In genomic region chr13:25762288-25762687, GRCh38 we compare ENCODE assay signal across 16 cellular contexts.
"Had no signal": no experiment of that assay in that cellular context is flagged by ENCODE, and none has a peak within 500 bp of the region (broad histone marks: within the 10 kb centered on the region; RNA-seq: fewer than 3 reads in every experiment).

No MANE protein-coding gene starts in this region.

- H3K9me3 ChIP-seq: lower lobe of right lung, neutrophil, SJCRH30, upper lobe of right lung had no signal

- H3K36me3 Mint-ChIP-seq: natural killer cell treated with Interleukin-12 subunit alpha and Interleukin-12 subunit beta and Interleukin-15 and Interleukin-18, amount 100 ng/mL, for 72 hours had no signal

- H3K4me3 ChIP-seq: lower lobe of right lung, SJCRH30, smooth muscle cell, upper lobe of right lung had no signal

- H3K9me3 Mint-ChIP-seq: natural killer cell treated with Interleukin-12 subunit alpha and Interleukin-12 subunit beta and Interleukin-15 and Interleukin-18, amount 100 ng/mL, for 72 hours had no signal

- H3K36me3 ChIP-seq: lower lobe of right lung, neutrophil, SJCRH30, upper lobe of right lung, WERI-Rb-1 had no signal

- H3K4me1 ChIP-seq: lower lobe of right lung, upper lobe of right lung had no signal

- H3K27ac Mint-ChIP-seq: natural killer cell treated with Interleukin-12 subunit alpha and Interleukin-12 subunit beta and Interleukin-15 and Interleukin-18, amount 100 ng/mL, for 72 hours had no signal

- DNase-seq: activated CD4-positive, alpha-beta T cell treated with anti-CD3 and anti-CD28 coated beads for 48 hours; activated gamma-delta T cell treated with Interleukin-2 at 50 U/mL for 16 hours; cerebellar nuclear complex; cortex of kidney; erythroblast; foreskin melanocyte; head of caudate nucleus; lower lobe of right lung; SJCRH30; stimulated activated CD4-positive, alpha-beta T cell treated with anti-CD3 and anti-CD28 coated beads, Interleukin-4, amount 100 ng/mL, for 1 hour; upper lobe of right lung; WERI-Rb-1 had no signal

- H3K27ac ChIP-seq: lower lobe of right lung, neutrophil, SJCRH30, upper lobe of right lung, WERI-Rb-1 had no signal

- H3K27me3 ChIP-seq: neutrophil, SJCRH30, upper lobe of right lung had no signal

- ATAC-seq: lower lobe of right lung; natural killer cell treated with Interleukin-12 subunit alpha and Interleukin-12 subunit beta and Interleukin-15 and Interleukin-18, amount 100 ng/mL, for 72 hours; sciatic nerve; upper lobe of right lung had no signal
